ENCODE assay signal across 25 cellular contexts in the genomic region with DNA sequence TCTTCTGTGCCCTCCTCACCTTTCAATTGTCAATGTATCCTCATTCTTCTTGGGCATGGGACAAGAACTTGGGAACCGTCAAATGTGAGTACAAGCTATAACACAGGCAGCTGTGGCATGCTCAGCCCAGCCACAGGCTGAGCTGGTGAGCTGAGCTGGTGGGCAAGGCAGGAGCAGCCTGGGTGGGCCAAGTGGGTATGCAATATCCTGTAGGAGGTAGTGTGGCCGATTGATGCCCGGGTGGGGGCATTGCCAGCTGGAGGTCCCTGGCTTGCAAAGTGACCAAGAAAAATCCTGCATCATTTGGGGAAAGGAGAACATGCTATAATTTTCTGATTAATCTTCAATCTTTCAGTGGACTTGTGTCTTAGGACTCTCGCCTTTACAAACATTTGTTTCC.
"Had no signal": no experiment of that assay in that cellular context is flagged by ENCODE, and none has a peak within 500 bp of the region (broad histone marks: within the 10 kb centered on the region; RNA-seq: fewer than 3 reads in every experiment).

No MANE protein-coding gene starts in this region.

- H3K27me3 ChIP-seq: brain microvascular endothelial cell, cardiac muscle cell had no signal

- H3K4me3 ChIP-seq: cardiac muscle cell, SK-N-MC had no signal

- DNase-seq: activated B cell treated with CpG ODN at 0.5 μM for 24 hours; activated CD4-positive, alpha-beta T cell treated with anti-CD3 and anti-CD28 coated beads for 1 hour; activated CD4-positive, alpha-beta T cell treated with anti-CD3 and anti-CD28 coated beads, Interleukin-2, amount 10 ng/mL, durations not matched to agents 24 days and 14 days; activated CD4-positive, alpha-beta T cell treated with anti-CD3 and anti-CD28 coated beads, Interleukin-2, amount 50 U/mL, for 48 hours; activated CD8-positive, alpha-beta memory T cell treated with anti-CD3 and anti-CD28 coated beads, Interleukin-2, amount 10 ng/mL, durations not matched to agents 7 days and 5 days; activated effector memory CD4-positive, alpha-beta T cell treated with Interleukin-2 at 50 U/mL for 16 hours; activated naive CD4-positive, alpha-beta T cell; activated naive CD8-positive, alpha-beta T cell treated with anti-CD3 and anti-CD28 coated beads, Interleukin-2, amount 50 U/mL, for 24 hours; activated T-cell treated with anti-CD3 and anti-CD28 coated beads, Interleukin-2, amount 50 U/mL, for 24 hours; amygdala; brain microvascular endothelial cell; KG1; NCI-H1092 treated with DMSO at 0.1 percent for 48 hours; NCI-H1417 treated with DMSO at 0.1 percent for 48 hours; NCI-H1694; NCI-H2029; NCI-H446; NCI-H524; PC-3; T-cell; T-helper 2 cell; T1000 had no signal

- ATAC-seq: activated CD8-positive, alpha-beta memory T cell treated with anti-CD3 and anti-CD28 coated beads, Interleukin-2, amount 10 ng/mL, durations not matched to agents 7 days and 5 days; activated naive CD4-positive, alpha-beta T cell treated with anti-CD3 and anti-CD28 coated beads, Interleukin-2, amount 50 U/mL, for 72 hours; activated naive CD8-positive, alpha-beta T cell treated with anti-CD3 and anti-CD28 coated beads, Interleukin-2, amount 50 U/mL, for 24 hours; PC-3; T-cell had no signal

- H3K36me3 ChIP-seq: brain microvascular endothelial cell, cardiac muscle cell had no signal

- H3K27ac ChIP-seq: brain microvascular endothelial cell, cardiac muscle cell, SK-N-MC had no signal
